In genomic region chr17:81238490-81238814, GRCh38 we compare ENCODE assay signal across 8 cellular contexts. TPM values are rescaled to one million over a fixed set of nuclear protein-coding genes. Genes with fewer than 3 reads are reported as not detected.
DNase-seq lines count a peak whose midpoint lies in the region; ATAC-seq and TF ChIP-seq lines count a peak whose summit lies in the region.

No MANE protein-coding gene starts in this region.

- H3K27me3 Mint-ChIP-seq in Calu3 (ENCODE audit: unreplicated experiment) (no peaks in the 10 kb centered on the region), neural progenitor cell (ENCODE audit: insufficient read depth, low read depth) (peaks cover 9% of the 10 kb centered on the region)
- no peaks in the 10 kb centered on the region for H3K27me3 Mint-ChIP-seq in dendritic cell treated with granulocyte-macrophage colony-stimulating factor and Interleukin-4, amounts not matched to agents 40 ng/mL and 50 ng/mL, for 4 days

- H3K27ac Mint-ChIP-seq in Calu3 (ENCODE audit: unreplicated experiment): no peak overlapping the region
- peak overlapping the region; percentile 81 for H3K27ac Mint-ChIP-seq in dendritic cell treated with granulocyte-macrophage colony-stimulating factor and Interleukin-4, amounts not matched to agents 40 ng/mL and 50 ng/mL, for 4 days
- no peak overlapping the region for H3K27ac Mint-ChIP-seq in neural progenitor cell

- H3K36me3 ChIP-seq in HUES48 (ENCODE audit: control insufficient read depth, insufficient read depth, low read length) (peaks cover 10% of the 10 kb centered on the region), neural progenitor cell (no peaks in the 10 kb centered on the region)

- TF ChIP-seq CTCF in Calu3 (IDR thresholded peaks at IDR 0.05; ENCODE audit: unreplicated experiment): no peak
- TF ChIP-seq CTCF in neural progenitor cell (IDR thresholded peaks at IDR 0.05): no peak

- H4K20me1 ChIP-seq in neural progenitor cell (ENCODE audit: low read depth): peaks cover 20% of the 10 kb centered on the region

- H3K4me2 ChIP-seq in neural progenitor cell: peak overlapping the region; percentile 86

- DNase-seq in Calu3 (no peak), neural progenitor cell (ENCODE audit: low spot score) (no peak), NCI-H2081 treated with DMSO at 0.1 percent for 48 hours (lab: John Stamatoyannopoulos, UW) (no peak), NCI-H446 (lab: John Stamatoyannopoulos, UW) (no peak)

- H3K9ac ChIP-seq in HUES48 (ENCODE audit: low read depth, low read length) (peak overlapping the region; percentile 68; the same call in 1 of the 2 replicates), neural progenitor cell (peak overlapping the region; percentile 77)

- H3K9me3 ChIP-seq in HUES48 (ENCODE audit: control insufficient read depth, insufficient read depth, low read length) (no peaks in the 10 kb centered on the region), neural progenitor cell (ENCODE audit: low read depth) (no peaks in the 10 kb centered on the region)

- H3K36me3 Mint-ChIP-seq in Calu3 (ENCODE audit: insufficient read depth, unreplicated experiment) (peaks cover 63% of the 10 kb centered on the region), neural progenitor cell (peaks cover 1% of the 10 kb centered on the region)
- peaks cover 73% of the 10 kb centered on the region for H3K36me3 Mint-ChIP-seq in dendritic cell treated with granulocyte-macrophage colony-stimulating factor and Interleukin-4, amounts not matched to agents 40 ng/mL and 50 ng/mL, for 4 days (ENCODE audit: low read depth)

- peaks cover 27% of the 10 kb centered on the region for H3K79me2 ChIP-seq in neural progenitor cell (ENCODE audit: low read depth)

- H3K4me3 Mint-ChIP-seq in Calu3 (ENCODE audit: low read depth, unreplicated experiment) (peak overlapping the region; percentile 79), neural progenitor cell (peak overlapping the region; percentile 98)
- peak overlapping the region; percentile 90 for H3K4me3 Mint-ChIP-seq in dendritic cell treated with granulocyte-macrophage colony-stimulating factor and Interleukin-4, amounts not matched to agents 40 ng/mL and 50 ng/mL, for 4 days

- peak overlapping the region; percentile 3 for H2AFZ ChIP-seq in neural progenitor cell (replicated peaks)

- H3K27ac ChIP-seq in HUES48 (ENCODE audit: low read depth, low read length) (no peak overlapping the region), neural progenitor cell (no peak overlapping the region)

- no peak for ATAC-seq in HG03469 (IDR thresholded peaks at IDR 0.05; ENCODE audit: unreplicated experiment)
- ATAC-seq in GM21737 (IDR thresholded peaks at IDR 0.05; ENCODE audit: unreplicated experiment): no peak

- no peaks in the 10 kb centered on the region for H3K9me3 Mint-ChIP-seq in Calu3 (ENCODE audit: low read depth, unreplicated experiment)
- no peaks in the 10 kb centered on the region for H3K9me3 Mint-ChIP-seq in dendritic cell treated with granulocyte-macrophage colony-stimulating factor and Interleukin-4, amounts not matched to agents 40 ng/mL and 50 ng/mL, for 4 days
- H3K9me3 Mint-ChIP-seq in neural progenitor cell: no peaks in the 10 kb centered on the region

- H3K27me3 ChIP-seq in HUES48 (ENCODE audit: control insufficient read depth, insufficient read depth, low read length) (no peaks in the 10 kb centered on the region), neural progenitor cell (no peaks in the 10 kb centered on the region)

- intact Hi-C loops in Calu3 (cut with micrococcal nuclease; ENCODE audit: unreplicated experiment): no loop called here
- intact Hi-C loops in dendritic cell treated with granulocyte-macrophage colony-stimulating factor and Interleukin-4, amounts not matched to agents 40 ng/mL and 50 ng/mL, for 4 days (cut with micrococcal nuclease): loop anchor here (2.0 kb wide), 2 partner anchors 16 to 90 kb away; partner anchors contain the start of gene CEP131

- H3K4me3 ChIP-seq in HUES48 (ENCODE audit: low read depth, low read length) (peak overlapping the region; percentile 82), neural progenitor cell (peak overlapping the region; percentile 81)

- CTCF ChIA-PET in Calu3 (lab: Charles Lee): interaction anchor here (0.5 to 1.4 kb wide), 6 partner anchors 8 to 263 kb away, joined by 3 to 9 read pairs (median 4); partner anchors contain the start of genes BAHCC1 and CEP131

- H3K4me1 ChIP-seq in HUES48 (ENCODE audit: control insufficient read depth, insufficient read depth, low read length) (peaks cover 9% of the 10 kb centered on the region; the same call in 1 of the 2 replicates), neural progenitor cell (peaks cover 5% of the 10 kb centered on the region)

- peaks cover 22% of the 10 kb centered on the region for H3F3A ChIP-seq in neural progenitor cell (ENCODE audit: low read depth)

- BruUV-seq in Calu3 (replicated peaks; lab: Mats Ljungman, UMichigan): no TSS peak

- peaks cover 14% of the 10 kb centered on the region for H3K4me1 Mint-ChIP-seq in Calu3 (ENCODE audit: low read depth, unreplicated experiment)
- peaks cover 62% of the 10 kb centered on the region for H3K4me1 Mint-ChIP-seq in dendritic cell treated with granulocyte-macrophage colony-stimulating factor and Interleukin-4, amounts not matched to agents 40 ng/mL and 50 ng/mL, for 4 days (ENCODE audit: low read depth)
- H3K4me1 Mint-ChIP-seq in neural progenitor cell: peaks cover 24% of the 10 kb centered on the region

RNA-seq across cellular contexts. Expression of gene TEPSIN, which starts 0.4 kb away (rescaled TPM):
- total RNA-seq in Calu3 (2022): 37.0 and 38.6 TPM in 2 replicates
- total RNA-seq in neural progenitor cell (ENCODE audit: low replicate concordance): 20.6 and 28.0 TPM in 2 replicates

RNA-seq across cellular contexts. Expression of gene NDUFAF8, which starts 0.7 kb away (rescaled TPM):
- total RNA-seq in Calu3 (2022) (53.3 and 54.1 TPM in 2 replicates), neural progenitor cell (ENCODE audit: low replicate concordance) (29.8 and 34.7 TPM in 2 replicates)

RNA-seq across cellular contexts. Expression of gene CEP131, which starts 15.7 kb away (rescaled TPM):
- total RNA-seq in Calu3 (2022): 25.2 and 28.2 TPM in 2 replicates
- 7.7 and 40.9 TPM in 2 replicates for total RNA-seq in neural progenitor cell (ENCODE audit: low replicate concordance)

RNA-seq across cellular contexts. Expression of gene SLC38A10, which starts 56.7 kb away (rescaled TPM):
- total RNA-seq in Calu3 (2022): 120 and 121 TPM in 2 replicates
- 8.3 and 31.4 TPM in 2 replicates for total RNA-seq in neural progenitor cell (ENCODE audit: low replicate concordance)
